8 cellular contexts compared by ENCODE assay signal in the genomic region with DNA sequence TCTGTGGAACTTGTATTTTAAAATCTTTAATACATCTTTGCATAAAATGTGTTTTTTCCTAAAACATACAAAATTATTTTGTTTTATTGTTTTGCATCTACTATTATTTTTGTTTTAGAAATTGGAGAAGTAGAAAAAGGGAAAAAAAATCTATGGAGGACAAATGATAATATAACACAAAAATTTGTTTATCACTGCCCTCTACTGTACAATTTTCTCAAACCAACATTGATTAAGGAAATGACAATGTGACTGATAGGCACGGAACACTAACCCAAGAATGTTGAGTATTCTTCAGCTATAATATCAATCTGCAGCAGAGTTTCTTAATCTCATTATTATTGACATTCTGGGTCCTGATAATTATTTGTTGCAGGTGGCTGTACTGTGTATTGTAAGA. TPM values are rescaled to one million over a fixed set of nuclear protein-coding genes. Genes with fewer than 3 reads are reported as not detected.
DNase-seq lines count a peak whose midpoint lies in the region; ATAC-seq, FAIRE-seq and TF ChIP-seq lines count a peak whose summit lies in the region.

No MANE protein-coding gene starts in this region.

- H3K4me1 ChIP-seq in heart left ventricle (peaks cover 0 to 8% (median 0%) of the 10 kb centered on the region in 12 donors), MM.1S (ENCODE audit: low read length) (no peaks in the 10 kb centered on the region), esophagus squamous epithelium (no peaks in the 10 kb centered on the region)

- no peaks in the 10 kb centered on the region for H3F3A ChIP-seq in MM.1S (ENCODE audit: insufficient read depth, low read length)

- TF ChIP-seq POLR2A in heart left ventricle (IDR thresholded peaks at IDR 0.05) (no peak), esophagus squamous epithelium (IDR thresholded peaks at IDR 0.05) (no peak)

- 0 out of 2 replicates have a peak overlapping the region, but pooled peaks have one; percentile 1 for H2AFZ ChIP-seq in MM.1S (ENCODE audit: low read length)

- POLR2A ChIA-PET in naive thymus-derived CD8-positive, alpha-beta T cell (lab: Charles Lee): no interaction called here

- no peak for DNase-seq in heart left ventricle
- no peak for DNase-seq in cardiac septum (ENCODE audit: low spot score)
- DNase-seq in MM.1S: peak; percentile 27
- DNase-seq in epithelial cell of proximal tubule (ENCODE audit: low read depth): no peak
- peak; percentile 2 for DNase-seq in urothelium cell line (ENCODE audit: low spot score)
- DNase-seq in esophagus squamous epithelium (lab: John Stamatoyannopoulos, UW): no peak
- no peak for DNase-seq in naive thymus-derived CD8-positive, alpha-beta T cell

- H3K9me2 ChIP-seq in MM.1S (replicated peaks; ENCODE audit: insufficient read depth, low read length): no peaks in the 10 kb centered on the region

- H3K4me2 ChIP-seq in MM.1S (ENCODE audit: low read depth, low read length): no peak overlapping the region

- no peak overlapping the region for H3K4me3 Mint-ChIP-seq in naive thymus-derived CD8-positive, alpha-beta T cell

- no peaks in the 10 kb centered on the region for H3K79me2 ChIP-seq in MM.1S (ENCODE audit: low read length)

- TF ChIP-seq CTCF in heart left ventricle (IDR thresholded peaks at IDR 0.05) (peak in 9 of 12 donors; percentile 15 to 59 (median 53)), MM.1S (IDR thresholded peaks at IDR 0.05; ENCODE audit: low read length) (peak; percentile 49), epithelial cell of proximal tubule (conservative IDR thresholded peaks at IDR 0.05; ENCODE audit: low read depth, low read length) (peak; percentile 39), esophagus squamous epithelium (IDR thresholded peaks at IDR 0.05) (peak in 2 of 6 experiments; percentile 26 to 35)

- H4K20me1 ChIP-seq in MM.1S (ENCODE audit: insufficient read depth, low read length): no peaks in the 10 kb centered on the region

- H3K9ac ChIP-seq in MM.1S (ENCODE audit: low read length): no peak overlapping the region

- WGBS in heart left ventricle, 4 donors: 3 to 12% (median 8%) methylated on average over 1 of the region's 1 CpG
- WGBS in esophagus squamous epithelium, 2 donors: 8 to 12% methylated on average over 1 of the region's 1 CpG

- H3K9me3 ChIP-seq in heart left ventricle (no peaks in the 10 kb centered on the region), MM.1S (replicated peaks; ENCODE audit: insufficient read depth, low read length) (no peaks in the 10 kb centered on the region), esophagus squamous epithelium (no peaks in the 10 kb centered on the region)

- FAIRE-seq in urothelium cell line (lab: Jason Lieb, UNC): no peak

- no peaks in the 10 kb centered on the region for H3K36me3 ChIP-seq in heart left ventricle
- no peaks in the 10 kb centered on the region for H3K36me3 ChIP-seq in MM.1S (replicated peaks; ENCODE audit: insufficient read depth, low read length)
- H3K36me3 ChIP-seq in esophagus squamous epithelium: no peaks in the 10 kb centered on the region

- H3K9me3 Mint-ChIP-seq in naive thymus-derived CD8-positive, alpha-beta T cell: no peaks in the 10 kb centered on the region

- no peak overlapping the region for H3K4me3 ChIP-seq in heart left ventricle
- no peak overlapping the region for H3K4me3 ChIP-seq in MM.1S (ENCODE audit: low read length)
- H3K4me3 ChIP-seq in epithelial cell of proximal tubule (ENCODE audit: low read depth, low read length): no peak overlapping the region
- H3K4me3 ChIP-seq in esophagus squamous epithelium: no peak overlapping the region

- no peak overlapping the region for H3K27ac Mint-ChIP-seq in naive thymus-derived CD8-positive, alpha-beta T cell

- no peaks in the 10 kb centered on the region for H3K4me1 Mint-ChIP-seq in naive thymus-derived CD8-positive, alpha-beta T cell

- H3K27ac ChIP-seq in heart left ventricle (no peak overlapping the region), MM.1S (ENCODE audit: low read length) (no peak overlapping the region), esophagus squamous epithelium (no peak overlapping the region)

- H3K27me3 Mint-ChIP-seq in naive thymus-derived CD8-positive, alpha-beta T cell: peaks cover 0 to 6% (median 3%) of the 10 kb centered on the region in 5 donors

- H3K36me3 Mint-ChIP-seq in naive thymus-derived CD8-positive, alpha-beta T cell: no peaks in the 10 kb centered on the region

- peak in 1 of 4 donors; percentile 50 for ATAC-seq in heart left ventricle
- no peak for ATAC-seq in naive thymus-derived CD8-positive, alpha-beta T cell
- no peak for ATAC-seq in GM19023 (IDR thresholded peaks at IDR 0.05; ENCODE audit: unreplicated experiment)

- intact Hi-C loops in heart left ventricle (cut with DNase I) (loop anchor here in 9 of 10 donors (2.0 to 10.0 kb wide), 7 partner anchors 84 to 149 kb away; partner anchors contain the start of gene TSPAN12 (in 2 of the 9)), cardiac septum (cut with DNase I) (loop anchor here (5.0 kb wide), 1 partner anchor 149 kb away; no protein-coding TSS in a partner anchor), esophagus squamous epithelium (cut with DNase I) (loop anchor here (10.0 kb wide), 1 partner anchor 136 kb away; no protein-coding TSS in a partner anchor)

- H3K27me3 ChIP-seq in heart left ventricle (no peaks in the 10 kb centered on the region), MM.1S (replicated peaks; ENCODE audit: insufficient read depth, low read length) (no peaks in the 10 kb centered on the region), esophagus squamous epithelium (no peaks in the 10 kb centered on the region)

RNA-seq across cellular contexts. Expression of gene ING3, which starts 9.5 kb away (rescaled TPM):
- total RNA-seq in heart left ventricle (10 to 100 TPM in 8 of 9 donors, 1 to 10 TPM in 1; 9.3 to 16.0 (median 13.3) TPM), cardiac septum (15.5 TPM), epithelial cell of proximal tubule (9.1 and 11.0 TPM in 2 replicates), esophagus squamous epithelium (10 to 100 TPM; 12.5 to 15.8 (median 14.4) TPM)
- polyA plus RNA-seq in heart left ventricle: 1 to 10 TPM; 5.4 to 9.6 TPM
- 10 to 100 TPM; 29.4 to 29.7 TPM for total RNA-seq in naive thymus-derived CD8-positive, alpha-beta T cell
- 10 to 100 TPM; 27.8 to 34.3 (median 28.1) TPM for polyA plus RNA-seq in naive thymus-derived CD8-positive, alpha-beta T cell

RNA-seq across cellular contexts. Expression of gene CPED1, which starts 47.4 kb away (rescaled TPM):
- total RNA-seq in heart left ventricle (10 to 100 TPM; 19.6 to 51.2 (median 27.5) TPM), cardiac septum (48.7 TPM), epithelial cell of proximal tubule (0.80 and 2.1 TPM in 2 replicates), esophagus squamous epithelium (1 to 10 TPM in 3 of 4 donors, under 1 TPM in 1; 0.61 to 6.3 (median 2.3) TPM)
- 1 to 10 TPM; 3.6 to 9.7 TPM for polyA plus RNA-seq in heart left ventricle
- total RNA-seq in naive thymus-derived CD8-positive, alpha-beta T cell: not detected
- not detected for polyA plus RNA-seq in naive thymus-derived CD8-positive, alpha-beta T cell

Comparison
In these comparisons a context has a peak if more than half of its experiments do, and no peak if none do; other contexts are left out.
1. DNase-seq: peak in MM.1S (single experiment) and urothelium cell line (single experiment); none in heart left ventricle (0 of 5), cardiac septum (single experiment), epithelial cell of proximal tubule (single experiment), esophagus squamous epithelium (single experiment) and naive thymus-derived CD8-positive, alpha-beta T cell (0 of 10).